In genomic region chr13:75443356-75443958, GRCh38 we compare ENCODE assay signal across 1 cellular context.
TF ChIP-seq lines count a peak whose summit lies in the region.

No MANE protein-coding gene starts in this region.

TF ChIP-seq in K562, 482 proteins besides CTCF, POLR2A, EP300 and RAD21:
- no peak for TF ChIP-seq ZNF197 (CRISPR knock-in tag; IDR thresholded peaks at IDR 0.05; ENCODE audit: low read depth)
- TF ChIP-seq LARP7 (IDR thresholded peaks at IDR 0.05) = no peak
- no peak for TF ChIP-seq DDX20 (tag; IDR thresholded peaks at IDR 0.05; ENCODE audit: low read depth)
- no peak for TF ChIP-seq FIP1L1 (IDR thresholded peaks at IDR 0.05; ENCODE audit: low read depth, low read length, poor library complexity, severe bottlenecking)
- no peak for TF ChIP-seq GTF2F1 (IDR thresholded peaks at IDR 0.05; ENCODE audit: low read depth, low read length)
- no peak for TF ChIP-seq GATAD2A (IDR thresholded peaks at IDR 0.05)
- no peak for TF ChIP-seq ZNF165 (CRISPR knock-in tag; IDR thresholded peaks at IDR 0.05; ENCODE audit: borderline replicate concordance)
- TF ChIP-seq E2F6 (IDR thresholded peaks at IDR 0.05; ENCODE audit: borderline replicate concordance in 1 of 2, extremely low read depth in 1 of 2, insufficient read depth in 1 of 2, insufficient read length in 1 of 2, low read depth in 1 of 2, low read length in 1 of 2, poor library complexity in 1 of 2, severe bottlenecking in 1 of 2) = no peak
- no peak for TF ChIP-seq ASH1L (IDR thresholded peaks at IDR 0.05; ENCODE audit: borderline replicate concordance, low read depth, partially characterized antibody)
TF ChIP-seq in K562: peak in this region for 0.
